In genomic region chr1:63014267-63014666, GRCh38 we compare ENCODE assay signal across 11 cellular contexts.
"Had no signal": no experiment of that assay in that cellular context is flagged by ENCODE, and none has a peak within 500 bp of the region (broad histone marks: within the 10 kb centered on the region; RNA-seq: fewer than 3 reads in every experiment).

No MANE protein-coding gene starts in this region.

- H2AFZ ChIP-seq: GM23248 had no signal

- H3K9me3 ChIP-seq: HAP-1 had no signal

- H3K36me3 ChIP-seq: HAP-1 had no signal

- H3K27ac ChIP-seq: GM23248 had no signal

- H3K4me2 ChIP-seq: GM23338 had no signal

- H3K9ac ChIP-seq: GM23248 had no signal

- FAIRE-seq: H1, H54 had no signal

- ATAC-seq: GM23338, HCT116 had no signal

- DNase-seq: GM23248, GOT3, H7, H9, HCEC 1CT, HFFc6 had no signal

- H3K4me1 ChIP-seq: HAP-1 had no signal

- H3K4me3 ChIP-seq: GM23248, GM23338, HAP-1 had no signal
